In genomic region chr12:12442548-12443071, GRCh38 we compare ENCODE assay signal across 8 cellular contexts.
DNase-seq lines count a peak whose midpoint lies in the region; ATAC-seq and TF ChIP-seq lines count a peak whose summit lies in the region.

No MANE protein-coding gene starts in this region.

- TF ChIP-seq EP300 in upper lobe of left lung (IDR thresholded peaks at IDR 0.05) = no peak

- no peaks in the 10 kb centered on the region for H3K9me3 ChIP-seq in ascending aorta
- H3K9me3 ChIP-seq in upper lobe of left lung = no peaks in the 10 kb centered on the region

- ATAC-seq in activated T-cell treated with anti-CD3 and anti-CD28 coated beads, Interleukin-2, amount 50 U/mL, for 4 hours = peak; percentile 14 to 16
- ATAC-seq in upper lobe of left lung (ENCODE audit: low FRiP score in 2 of 2) = peak in 1 of 2 donors; percentile 36

- H3K4me1 ChIP-seq in ascending aorta = peaks cover 0 to 36% of the 10 kb centered on the region in 2 donors
- H3K4me1 ChIP-seq in upper lobe of left lung = peaks cover 4 to 33% (median 30%) of the 10 kb centered on the region in 4 donors

- H3K4me3 ChIP-seq in ascending aorta (peak overlapping the region in 1 of 2 donors; percentile 30), upper lobe of left lung (no peak overlapping the region)

- H3K27me3 ChIP-seq in ascending aorta = no peaks in the 10 kb centered on the region
- no peaks in the 10 kb centered on the region for H3K27me3 ChIP-seq in upper lobe of left lung

- peaks cover 88% of the 10 kb centered on the region for H3K4me1 Mint-ChIP-seq in activated T-cell treated with anti-CD3 and anti-CD28 coated beads, Interleukin-2, amount 50 U/mL, for 4 hours (ENCODE audit: low read depth)
- peaks cover 42 to 57% of the 10 kb centered on the region in 2 donors for H3K4me1 Mint-ChIP-seq in immature natural killer cell

- 63 to 76% methylated on average over 5 of the region's 5 CpGs for WGBS in upper lobe of left lung, 2 donors

- H3K36me3 ChIP-seq in ascending aorta = no peaks in the 10 kb centered on the region
- H3K36me3 ChIP-seq in upper lobe of left lung = no peaks in the 10 kb centered on the region

- no peaks in the 10 kb centered on the region for H3K9me3 Mint-ChIP-seq in activated T-cell treated with anti-CD3 and anti-CD28 coated beads, Interleukin-2, amount 50 U/mL, for 4 hours
- no peaks in the 10 kb centered on the region for H3K9me3 Mint-ChIP-seq in immature natural killer cell

- peaks cover 14% of the 10 kb centered on the region for H3K36me3 Mint-ChIP-seq in activated T-cell treated with anti-CD3 and anti-CD28 coated beads, Interleukin-2, amount 50 U/mL, for 4 hours (ENCODE audit: insufficient read depth)
- peaks cover 0 to 5% (median 0%) of the 10 kb centered on the region in 3 donors for H3K36me3 Mint-ChIP-seq in immature natural killer cell

- DNase-seq in activated T-cell treated with anti-CD3 and anti-CD28 coated beads, Interleukin-2, amount 50 U/mL, for 4 hours = no peak
- DNase-seq in activated T-cell treated with anti-CD3 and anti-CD28 coated beads for 4 hours (no peak), ascending aorta (ENCODE audit: low spot score in 2 of 2) (peak in 1 of 2 donors; percentile 73), immature natural killer cell (no peak), upper lobe of left lung (no peak), activated gamma-delta T cell treated with Interleukin-2 at 50 U/mL for 16 hours (no peak), SIG-M5 (lab: John Stamatoyannopoulos, UW) (no peak)
- no peak for DNase-seq in effector CD8-positive, alpha-beta T cell (lab: John Stamatoyannopoulos, UW)

- TF ChIP-seq CTCF in ascending aorta (IDR thresholded peaks at IDR 0.05) (no peak), upper lobe of left lung (IDR thresholded peaks at IDR 0.05) (no peak)

- intact Hi-C loops in ascending aorta (cut with DNase I) = loop anchor here (2.0 to 10.0 kb wide), 4 partner anchors 18 to 252 kb away; partner anchors contain the start of genes DUSP16 and GPR19

- H3K27ac ChIP-seq in ascending aorta (peak overlapping the region; percentile 80 to 87), upper lobe of left lung (peak overlapping the region; percentile 48 to 69 (median 61))

- H3K27me3 Mint-ChIP-seq in activated T-cell treated with anti-CD3 and anti-CD28 coated beads, Interleukin-2, amount 50 U/mL, for 4 hours (ENCODE audit: low read depth) = no peaks in the 10 kb centered on the region
- H3K27me3 Mint-ChIP-seq in immature natural killer cell (ENCODE audit: low read depth in 3 of 3) = peaks cover 0 to 6% (median 2%) of the 10 kb centered on the region in 3 donors

- H3K27ac Mint-ChIP-seq in immature natural killer cell = peak overlapping the region; percentile 91 to 98 (median 95)

- peak overlapping the region; percentile 33 for H3K4me3 Mint-ChIP-seq in activated T-cell treated with anti-CD3 and anti-CD28 coated beads, Interleukin-2, amount 50 U/mL, for 4 hours
- H3K4me3 Mint-ChIP-seq in immature natural killer cell = peak overlapping the region; percentile 3 to 80 (median 48)

- no peak for TF ChIP-seq POLR2A in upper lobe of left lung (IDR thresholded peaks at IDR 0.05)
